1 cellular context compared by ENCODE assay signal in the genomic region with DNA sequence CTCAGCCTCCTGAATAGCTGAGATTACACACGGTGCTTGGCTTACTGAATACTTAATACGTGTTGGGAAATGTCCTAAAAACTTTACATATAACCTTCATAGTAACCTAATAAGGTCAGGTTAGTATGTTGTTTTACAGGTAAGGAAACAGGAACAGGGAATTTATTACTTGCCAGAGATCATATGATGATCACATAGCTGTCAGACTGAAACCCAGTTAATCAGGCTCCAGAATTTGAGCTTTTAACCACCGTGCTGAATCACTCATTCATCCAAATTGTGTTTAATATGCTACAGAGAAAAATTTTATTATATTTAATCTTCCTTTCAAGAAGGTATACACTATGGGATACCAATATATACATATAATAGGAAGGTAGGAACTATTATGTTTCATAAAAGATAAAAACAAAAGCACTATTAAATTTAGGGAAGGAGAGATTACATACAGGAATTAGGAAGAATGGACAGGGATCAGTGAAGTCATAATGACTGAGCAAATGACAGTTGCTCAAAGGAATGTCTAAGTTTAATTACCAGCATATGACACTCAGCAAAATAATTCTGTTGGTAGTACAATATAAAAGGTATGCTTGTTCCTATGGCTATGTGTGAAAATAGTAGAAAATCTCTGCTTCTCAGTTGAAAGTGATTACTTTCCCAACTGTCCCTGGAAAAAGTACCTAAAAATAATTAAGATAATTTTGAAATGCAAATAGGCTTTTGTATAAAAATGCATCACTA.
TF ChIP-seq lines count a peak whose summit lies in the region.

No MANE protein-coding gene starts in this region.

TF ChIP-seq in IMR-90, 13 proteins besides CTCF, POLR2A, EP300 and RAD21 (continued from another document):
- no peak for TF ChIP-seq ELK1 (IDR thresholded peaks at IDR 0.05; ENCODE audit: borderline replicate concordance, low read depth, low read length)
- no peak for TF ChIP-seq RFX5 (IDR thresholded peaks at IDR 0.05; ENCODE audit: low read depth, low read length)
- no peak for TF ChIP-seq MAZ (IDR thresholded peaks at IDR 0.05; ENCODE audit: borderline replicate concordance, low read depth, low read length)
- TF ChIP-seq RCOR1 (IDR thresholded peaks at IDR 0.05; ENCODE audit: insufficient replicate concordance, low read length) = no peak
- no peak for TF ChIP-seq CHD1 (IDR thresholded peaks at IDR 0.05; ENCODE audit: low read depth, low read length)
- TF ChIP-seq BHLHE40 (IDR thresholded peaks at IDR 0.05; ENCODE audit: low read depth, low read length) = no peak
- no peak for TF ChIP-seq USF2 (IDR thresholded peaks at IDR 0.05; ENCODE audit: low read depth, low read length)
- TF ChIP-seq NFE2L2 (IDR thresholded peaks at IDR 0.05; ENCODE audit: low read depth, low read length) = peak; percentile 65
